Comparison of ENCODE assay signal across 1 cellular context in genomic region chr15:59372352-59373211, GRCh38.
TF ChIP-seq lines count a peak whose summit lies in the region.

Gene MYO1E, minus strand, starts transcription at chr15:59372871. Its CDS starts 371 bp downstream, at chr15:59372500.

TF ChIP-seq in HepG2, 621 proteins besides CTCF, POLR2A, EP300 and RAD21 (continued from another document and continues in another):
- no peak for TF ChIP-seq ATAD3A (CRISPR knock-in tag; IDR thresholded peaks at IDR 0.05)
- TF ChIP-seq STAT6 (CRISPR knock-in tag; IDR thresholded peaks at IDR 0.05; ENCODE audit: borderline replicate concordance), result no peak
- TF ChIP-seq ZNF570 (CRISPR knock-in tag; IDR thresholded peaks at IDR 0.05; ENCODE audit: borderline replicate concordance), result 0 out of 2 replicates have a peak, but pooled peaks have one; percentile 39
- TF ChIP-seq ZNF362 (CRISPR knock-in tag; IDR thresholded peaks at IDR 0.05; ENCODE audit: borderline replicate concordance), result no peak
- TF ChIP-seq POLR2AphosphoS5 (IDR thresholded peaks at IDR 0.05; ENCODE audit: low read depth, low read length), result peak; percentile 87
- no peak for TF ChIP-seq GLMP (CRISPR knock-in tag; IDR thresholded peaks at IDR 0.05; ENCODE audit: borderline replicate concordance)
- peak; percentile 36 for TF ChIP-seq SRSF1 (optimal IDR thresholded peaks at IDR 0.05; ENCODE audit: low read depth, low read length)
- TF ChIP-seq ZNF563 (CRISPR knock-in tag; IDR thresholded peaks at IDR 0.05), result peak; percentile 90
- TF ChIP-seq TOE1 (CRISPR knock-in tag; IDR thresholded peaks at IDR 0.05), result peak; percentile 44; the same call in 1 of the 2 replicates
- TF ChIP-seq ZNF597 (CRISPR knock-in tag; IDR thresholded peaks at IDR 0.05), result no peak
- no peak; the same call in 1 of the 2 replicates for TF ChIP-seq TMF1 (CRISPR knock-in tag; IDR thresholded peaks at IDR 0.05; ENCODE audit: low read depth)
- TF ChIP-seq SP140L (CRISPR knock-in tag; IDR thresholded peaks at IDR 0.05; ENCODE audit: borderline replicate concordance), result no peak
- peak; percentile 75; the same call in 1 of the 2 replicates for TF ChIP-seq REPIN1 (CRISPR knock-in tag; IDR thresholded peaks at IDR 0.05; ENCODE audit: borderline replicate concordance, low read depth)
- peak; percentile 93; the same call in 1 of the 2 replicates for TF ChIP-seq KDM5B (CRISPR knock-in tag; IDR thresholded peaks at IDR 0.05; ENCODE audit: borderline replicate concordance)
- TF ChIP-seq GPN1 (CRISPR knock-in tag; IDR thresholded peaks at IDR 0.05; ENCODE audit: borderline replicate concordance), result no peak
- TF ChIP-seq JUNB (CRISPR knock-in tag; IDR thresholded peaks at IDR 0.05; ENCODE audit: borderline replicate concordance), result no peak
- TF ChIP-seq MIXL1 (CRISPR knock-in tag; IDR thresholded peaks at IDR 0.05), result peak; percentile 45; the same call in 1 of the 2 replicates
- TF ChIP-seq SCMH1 (CRISPR knock-in tag; IDR thresholded peaks at IDR 0.05; ENCODE audit: borderline replicate concordance), result no peak
- peak; percentile 49; the same call in 1 of the 2 replicates for TF ChIP-seq ZBTB38 (CRISPR knock-in tag; IDR thresholded peaks at IDR 0.05)
- TF ChIP-seq ZNF75D (CRISPR knock-in tag; IDR thresholded peaks at IDR 0.05; ENCODE audit: borderline replicate concordance), result no peak
- TF ChIP-seq SNAI1 (CRISPR knock-in tag; IDR thresholded peaks at IDR 0.05; ENCODE audit: borderline replicate concordance), result no peak
- TF ChIP-seq ZNF672 (CRISPR knock-in tag; IDR thresholded peaks at IDR 0.05), result no peak
- peak; percentile 73 for TF ChIP-seq HOMEZ (CRISPR knock-in tag; IDR thresholded peaks at IDR 0.05; ENCODE audit: low read depth)
- peak; percentile 86 for TF ChIP-seq ZNF446 (CRISPR knock-in tag; IDR thresholded peaks at IDR 0.05)
- peak; percentile 69; the same call in 1 of the 2 replicates for TF ChIP-seq ZNF280B (CRISPR knock-in tag; IDR thresholded peaks at IDR 0.05; ENCODE audit: borderline replicate concordance)
- TF ChIP-seq SIN3A (IDR thresholded peaks at IDR 0.05; ENCODE audit: borderline replicate concordance, low read depth, low read length), result peak; percentile 43; the same call in 1 of the 2 replicates
- TF ChIP-seq MAFK (conservative IDR thresholded peaks at IDR 0.05 in 1 of 2, IDR thresholded peaks at IDR 0.05 in 1 of 2; ENCODE audit: low read length in 2 of 2), result no peak
- TF ChIP-seq YEATS4 (CRISPR knock-in tag; IDR thresholded peaks at IDR 0.05; ENCODE audit: borderline replicate concordance), result peak; percentile 71; the same call in 1 of the 2 replicates
- TF ChIP-seq ZNF670 (CRISPR knock-in tag; IDR thresholded peaks at IDR 0.05; ENCODE audit: borderline replicate concordance), result peak; percentile 32; the same call in 1 of the 2 replicates
- no peak for TF ChIP-seq LCORL (IDR thresholded peaks at IDR 0.05)
- TF ChIP-seq LCORL (CRISPR knock-in tag; IDR thresholded peaks at IDR 0.05), result peak; percentile 91
- TF ChIP-seq SNAPC4 (CRISPR knock-in tag; IDR thresholded peaks at IDR 0.05), result no peak
- no peak for TF ChIP-seq GZF1 (CRISPR knock-in tag; IDR thresholded peaks at IDR 0.05)
- TF ChIP-seq SNRNP70 (IDR thresholded peaks at IDR 0.05; ENCODE audit: low read depth, low read length), result no peak
- peak; percentile 42; the same call in 1 of the 2 replicates for TF ChIP-seq ZSCAN29 (CRISPR knock-in tag; conservative IDR thresholded peaks at IDR 0.05)
- TF ChIP-seq ZSCAN5A (CRISPR knock-in tag; IDR thresholded peaks at IDR 0.05; ENCODE audit: borderline replicate concordance), result no peak
- TF ChIP-seq SP5 (CRISPR knock-in tag; IDR thresholded peaks at IDR 0.05; ENCODE audit: borderline replicate concordance, low read depth), result no peak
- TF ChIP-seq ZNF788 (CRISPR knock-in tag; IDR thresholded peaks at IDR 0.05; ENCODE audit: borderline replicate concordance), result no peak; the same call in 1 of the 2 replicates
- TF ChIP-seq PHF5A (CRISPR knock-in tag; IDR thresholded peaks at IDR 0.05; ENCODE audit: low read depth, unreplicated experiment), result no peak
- TF ChIP-seq U2AF1 (optimal IDR thresholded peaks at IDR 0.05; ENCODE audit: low read depth, low read length), result no peak
- 0 out of 2 replicates have a peak, but pooled peaks have one; percentile 64 for TF ChIP-seq ZNF256 (CRISPR knock-in tag; conservative IDR thresholded peaks at IDR 0.05)
- TF ChIP-seq ZNF10 (CRISPR knock-in tag; IDR thresholded peaks at IDR 0.05; ENCODE audit: borderline replicate concordance, low read depth), result no peak
- 0 out of 2 replicates have a peak, but pooled peaks have one; percentile 60 for TF ChIP-seq ZNF737 (CRISPR knock-in tag; IDR thresholded peaks at IDR 0.05; ENCODE audit: borderline replicate concordance)
- TF ChIP-seq ZNF367 (CRISPR knock-in tag; IDR thresholded peaks at IDR 0.05; ENCODE audit: borderline replicate concordance), result no peak
- 0 out of 2 replicates have a peak, but pooled peaks have one; percentile 61 for TF ChIP-seq ZNF354B (CRISPR knock-in tag; IDR thresholded peaks at IDR 0.05)
- TF ChIP-seq ZNF616 (CRISPR knock-in tag; IDR thresholded peaks at IDR 0.05; ENCODE audit: low read depth), result no peak
- no peak for TF ChIP-seq ZNF468 (CRISPR knock-in tag; IDR thresholded peaks at IDR 0.05)
- TF ChIP-seq GMEB2 (CRISPR knock-in tag; IDR thresholded peaks at IDR 0.05; ENCODE audit: low read depth), result no peak
- TF ChIP-seq HOXA7 (CRISPR knock-in tag; IDR thresholded peaks at IDR 0.05), result no peak
